Comparison of ENCODE assay signal across 11 cellular contexts in the genomic region with DNA sequence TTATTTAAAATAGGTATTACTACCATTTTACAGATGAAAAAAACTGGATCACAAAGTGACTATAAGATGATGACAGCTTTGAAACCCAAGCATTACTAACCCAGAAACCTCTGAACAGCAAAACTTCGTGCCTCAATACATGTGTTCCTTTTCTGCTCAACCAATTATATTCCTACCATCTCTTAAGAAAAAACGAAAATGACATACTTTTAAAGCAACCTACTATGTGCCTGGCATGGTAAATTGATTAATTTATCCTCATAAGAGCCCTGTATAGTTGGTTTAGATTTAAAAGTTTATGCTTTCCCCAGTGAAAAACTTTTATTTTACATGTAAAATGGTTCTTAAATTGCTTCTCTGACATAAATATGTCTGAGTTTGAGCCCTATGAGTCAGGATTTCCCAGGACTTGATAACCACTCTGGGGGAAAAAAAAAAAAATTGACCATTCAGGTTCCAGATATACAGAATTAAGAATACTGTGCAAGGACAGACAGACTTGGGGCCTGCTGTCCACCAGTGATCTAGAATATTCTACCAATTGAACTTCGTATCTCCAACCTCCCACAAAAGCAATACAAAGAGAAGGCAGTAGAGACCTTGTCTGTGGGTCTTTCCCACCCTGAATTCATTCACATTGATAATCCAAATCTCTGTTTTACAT. TPM values are rescaled to one million over a fixed set of nuclear protein-coding genes. Genes with fewer than 3 reads are reported as not detected.
DNase-seq lines count a peak whose midpoint lies in the region; ATAC-seq, FAIRE-seq and TF ChIP-seq lines count a peak whose summit lies in the region.
"Had no signal": no experiment of that assay in that cellular context is flagged by ENCODE, and none has a peak within 500 bp of the region (broad histone marks: within the 10 kb centered on the region; RNA-seq: fewer than 3 reads in every experiment).

No MANE protein-coding gene starts in this region.

- TF ChIP-seq CTCF in GM06990 (IDR thresholded peaks at IDR 0.05; ENCODE audit: insufficient read depth, low read length, poor library complexity, severe bottlenecking) (no peak), K562 (IDR thresholded peaks at IDR 0.05 in 2 of 3, conservative IDR thresholded peaks at IDR 0.05 in 1 of 3; ENCODE audit: insufficient read depth in 2 of 3, low read depth in 1 of 3, low read length in 3 of 3) (no peak)

- H3K79me2 ChIP-seq in K562 (ENCODE audit: control insufficient read depth, insufficient read depth, low read length), result peaks cover 93% of the 10 kb centered on the region

- POLR2A ChIA-PET in K562 (lab: Yijun Ruan, JAX), result interaction anchor here (0.9 to 2.2 kb wide), 3 partner anchors 10 to 52 kb away, joined by 3 to 13 read pairs (median 3); no protein-coding TSS in a partner anchor
- POLR2A ChIA-PET in naive thymus-derived CD4-positive, alpha-beta T cell (lab: Charles Lee), result interaction anchor here (0.9 kb wide), 1 partner anchor 21 kb away, joined by 3 read pairs; no protein-coding TSS in a partner anchor

- no peak for FAIRE-seq in K562 (lab: Jason Lieb, UNC)

- ATAC-seq in K562, result no peak
- ATAC-seq in naive thymus-derived CD4-positive, alpha-beta T cell, result no peak
- ATAC-seq in HG02588 (IDR thresholded peaks at IDR 0.05; ENCODE audit: unreplicated experiment), result no peak

- H3K9me3 ChIP-seq in K562 (replicated peaks; ENCODE audit: control insufficient read depth, insufficient read depth, low read depth, low read length), result no peaks in the 10 kb centered on the region
- H3K9me3 ChIP-seq in naive thymus-derived CD4-positive, alpha-beta T cell (ENCODE audit: control insufficient read depth in 2 of 3, low read length in 3 of 3), result no peaks in the 10 kb centered on the region
- H3K9me3 ChIP-seq: esophagus muscularis mucosa had no signal

- peaks cover 42% of the 10 kb centered on the region for H4K20me1 ChIP-seq in K562 (replicated peaks; ENCODE audit: control insufficient read depth, insufficient read depth, low read length)

- peak overlapping the region in 9 of 10 donors; percentile 45 to 97 (median 67) for H3K4me3 Mint-ChIP-seq in naive thymus-derived CD4-positive, alpha-beta T cell

- peak overlapping the region; percentile 88 for H3K4me3 ChIP-seq in GM06990 (replicated peaks; ENCODE audit: low read depth, low read length)
- peak overlapping the region; percentile 71; the same call in 1 of the 2 replicates for H3K4me3 ChIP-seq in K562
- no peak overlapping the region for H3K4me3 ChIP-seq in naive thymus-derived CD4-positive, alpha-beta T cell (ENCODE audit: low read length)

- H3K36me3 Mint-ChIP-seq in naive thymus-derived CD4-positive, alpha-beta T cell, result peaks cover 0 to 6% (median 0%) of the 10 kb centered on the region in 5 donors

- TF ChIP-seq POLR2A in K562 (conservative IDR thresholded peaks at IDR 0.05), result no peak

- WGBS in K562 (ENCODE audit: insufficient coverage, low coverage, missing lambda C conversion rate), result 0% methylated on average over 3 of the region's 3 CpGs

- peak overlapping the region; percentile 70 for H3K4me2 ChIP-seq in K562 (ENCODE audit: insufficient read depth, low read length)

- H3K27me3 Mint-ChIP-seq in naive thymus-derived CD4-positive, alpha-beta T cell, result peaks cover 0 to 5% (median 0%) of the 10 kb centered on the region in 5 donors

- H3K4me1 Mint-ChIP-seq in naive thymus-derived CD4-positive, alpha-beta T cell, result peaks cover 61 to 71% (median 68%) of the 10 kb centered on the region in 7 donors

- intact Hi-C loops in K562 (cut with micrococcal nuclease), result loop anchor here (10.0 kb wide), 1 partner anchor 313 kb away; no protein-coding TSS in a partner anchor
- intact Hi-C loops in naive thymus-derived CD4-positive, alpha-beta T cell (cut with micrococcal nuclease), result loop anchor here (5.0 to 10.0 kb wide), 7 partner anchors 49 to 1263 kb away; partner anchors contain the start of gene IPO8 (in 1 of the 2)

- in situ Hi-C loops in K562 (cut with MboI), result no loop called here

- H3K9ac ChIP-seq in K562 (ENCODE audit: insufficient read depth in 1 of 2, low read depth in 2 of 2, low read length in 2 of 2), result peak overlapping the region in 1 of 2 experiments; percentile 95; a peak in 2 of 4 replicates

- H2AFZ ChIP-seq in K562 (ENCODE audit: low read depth, low read length), result no peak overlapping the region

- H3K9me1 ChIP-seq in K562 (ENCODE audit: control insufficient read depth, insufficient read depth, low read length), result no peaks in the 10 kb centered on the region

- no peaks in the 10 kb centered on the region for H3K27me3 ChIP-seq in GM06990 (replicated peaks; ENCODE audit: control insufficient read depth, insufficient read depth, low read length)
- no peaks in the 10 kb centered on the region for H3K27me3 ChIP-seq in K562 (ENCODE audit: control insufficient read depth in 2 of 2, insufficient read depth in 2 of 2, low read length in 2 of 2)
- H3K27me3 ChIP-seq in naive thymus-derived CD4-positive, alpha-beta T cell (ENCODE audit: control insufficient read depth in 2 of 2, insufficient read depth in 2 of 2, low read length in 2 of 2), result no peaks in the 10 kb centered on the region
- H3K27me3 ChIP-seq: esophagus muscularis mucosa had no signal

- peaks cover 0 to 3% (median 0%) of the 10 kb centered on the region in 11 donors for H3K9me3 Mint-ChIP-seq in naive thymus-derived CD4-positive, alpha-beta T cell

- CTCF ChIA-PET in K562 (lab: Yijun Ruan, JAX; ENCODE audit: low intra/inter-chr PET ratio), result no interaction called here
- CTCF ChIA-PET in naive thymus-derived CD4-positive, alpha-beta T cell (lab: Charles Lee), result no interaction called here

- H3K36me3 ChIP-seq in GM06990 (ENCODE audit: control insufficient read depth, insufficient read depth, low read length), result no peaks in the 10 kb centered on the region; the same call in 1 of the 2 replicates
- H3K36me3 ChIP-seq in K562 (ENCODE audit: control insufficient read depth, insufficient read depth, low read length), result peaks cover 2% of the 10 kb centered on the region; the same call in 1 of the 3 replicates
- peaks cover 0 to 17% (median 0%) of the 10 kb centered on the region in 3 experiments for H3K36me3 ChIP-seq in naive thymus-derived CD4-positive, alpha-beta T cell (ENCODE audit: control insufficient read depth in 2 of 3, insufficient read depth in 3 of 3, low read length in 3 of 3)
- H3K36me3 ChIP-seq: esophagus muscularis mucosa had no signal

- DNase-seq in GM06990 (ENCODE audit: extremely low read depth, insufficient read length), result no peak
- peak; percentile 40 for DNase-seq in NAMALWA (ENCODE audit: low spot score)
- peak in 1 of 4 experiments; percentile 52 for DNase-seq in K562 (ENCODE audit: extremely low read depth in 1 of 4, low spot score in 3 of 4)
- DNase-seq in naive thymus-derived CD4-positive, alpha-beta T cell, result no peak
- no peak for DNase-seq in NCI-H128 (lab: John Stamatoyannopoulos, UW; ENCODE audit: unreplicated experiment)
- DNase-seq in nucleus accumbens (lab: John Stamatoyannopoulos, UW), result no peak
- no peak for DNase-seq in anterior cingulate cortex (lab: John Stamatoyannopoulos, UW)
- DNase-seq: activated CD4-positive, alpha-beta T cell treated with anti-CD3 and anti-CD28 coated beads, Interleukin-2, amount 50 U/mL, for 4 hours; stimulated activated CD4-positive, alpha-beta T cell treated with anti-CD3 and anti-CD28 coated beads, Interleukin-4, amount 100 ng/mL, for 4 hours had no signal

- peak overlapping the region; percentile 88 for H3K27ac ChIP-seq in K562 (ENCODE audit: extremely low read depth, low read depth, low read length)
- H3K27ac ChIP-seq in naive thymus-derived CD4-positive, alpha-beta T cell (ENCODE audit: low read depth, low read length), result peak overlapping the region; percentile 93

- TF ChIP-seq RAD21 in K562 (CRISPR knock-in tag; conservative IDR thresholded peaks at IDR 0.05 in 1 of 2, IDR thresholded peaks at IDR 0.05 in 1 of 2), result no peak

- TF ChIP-seq EP300 in K562 (IDR thresholded peaks at IDR 0.05; ENCODE audit: low read length), result no peak

- peak overlapping the region; percentile 63 to 94 (median 87) for H3K27ac Mint-ChIP-seq in naive thymus-derived CD4-positive, alpha-beta T cell

- BruUV-seq in K562 (replicated peaks; lab: Mats Ljungman, UMichigan), result no TSS peak

- H3K4me1 ChIP-seq in K562 (replicated peaks in 1 of 2; ENCODE audit: control insufficient read depth in 2 of 2, insufficient read depth in 2 of 2, low read length in 2 of 2), result peaks cover 23 to 42% of the 10 kb centered on the region in 2 experiments; a peak in 4 of 5 replicates
- H3K4me1 ChIP-seq in naive thymus-derived CD4-positive, alpha-beta T cell (ENCODE audit: control insufficient read depth in 2 of 2, insufficient read depth in 2 of 2, low read length in 2 of 2), result peaks cover 20 to 57% of the 10 kb centered on the region in 2 donors

TF ChIP-seq in K562, 482 proteins besides CTCF, POLR2A, EP300 and RAD21 (continues in another document):
- TF ChIP-seq XRCC3 (IDR thresholded peaks at IDR 0.05) (no peak), ZKSCAN1 (IDR thresholded peaks at IDR 0.05; ENCODE audit: low read depth, low read length) (peak; percentile 85), JUND (IDR thresholded peaks at IDR 0.05; ENCODE audit: borderline replicate concordance, low read depth, low read length) (peak; percentile 64), JUND (tag; IDR thresholded peaks at IDR 0.05; ENCODE audit: borderline replicate concordance, low read depth, low read length) (peak; percentile 28; the same call in 2 of the 3 replicates), SNRNP70 (optimal IDR thresholded peaks at IDR 0.05; ENCODE audit: low read depth, low read length) (no peak), ZNF551 (CRISPR knock-in tag; IDR thresholded peaks at IDR 0.05) (no peak)

RNA-seq across cellular contexts. Expression of gene SINHCAF, which starts 4.3 kb away (rescaled TPM):
- 40.4 and 89.7 TPM in 2 replicates for total RNA-seq in K562 (2011; cell fraction: chromatin; rRNA removed; ENCODE audit: low replicate concordance)
- 29.2 and 31.7 TPM in 2 replicates for total RNA-seq in K562 (2011; cell fraction: nucleolus; rRNA removed)
- 62.3 and 112 TPM in 2 replicates for total RNA-seq in K562 (2011; cell fraction: nucleoplasm; rRNA removed)
- total RNA-seq in K562 (2014; rRNA removed), result 57.6 and 73.2 TPM in 2 replicates
- total RNA-seq in K562 (2014; rRNA removed; fragmentation: Illumina TruSeq; extraction: Trizol), result 118 and 135 TPM in 2 replicates
- 75.4 and 94.6 TPM in 2 replicates for total RNA-seq in K562 (2015; rRNA removed; fragmentation: Illumina TruSeq; extraction: Trizol)
- 99.3 and 110 TPM in 2 replicates for total RNA-seq in K562 (2021)
- polyA plus RNA-seq in K562 (2011; rRNA removed), result 83.8 and 100 TPM in 2 replicates
- 17.5 and 41.7 TPM in 2 replicates for polyA plus RNA-seq in K562 (2011; cell fraction: cytosol; rRNA removed)
- polyA plus RNA-seq in K562 (2011; cell fraction: nucleus; rRNA removed), result 24.2 and 26.2 TPM in 2 replicates
- 45.8 and 57.9 TPM in 2 replicates for polyA plus RNA-seq in K562 (2012)
- polyA plus RNA-seq in K562 (2014; fragmentation: Illumina TruSeq; extraction: Trizol), result 157 and 185 TPM in 2 replicates
- polyA plus RNA-seq in K562 (2014; fragmentation: Nextera tagmentation; extraction: Ambion mirVana), result 100 to 1,000 TPM; 141 to 165 TPM
- polyA plus RNA-seq in K562 (2014; rRNA removed), result 76.8 and 105 TPM in 2 replicates
- 70.8 and 77.5 TPM in 2 replicates for polyA minus RNA-seq in K562 (2011; rRNA and poly(A)+ RNA removed)
- polyA minus RNA-seq in K562 (2011; cell fraction: cytosol; rRNA and poly(A)+ RNA removed), result 42.1 and 62.9 TPM in 2 replicates
- polyA minus RNA-seq in K562 (2011; cell fraction: nucleus; rRNA and poly(A)+ RNA removed), result 29.1 and 38.5 TPM in 2 replicates
- total RNA-seq in naive thymus-derived CD4-positive, alpha-beta T cell, result 100 to 1,000 TPM in 1 of 5 experiments, 10 to 100 TPM in 4; 80.5 to 114 (median 90.8) TPM
- polyA plus RNA-seq in naive thymus-derived CD4-positive, alpha-beta T cell, result 100 to 1,000 TPM in 1 of 2 donors, 10 to 100 TPM in 1; 47.9 to 101 TPM
